ENCODE assay signal across 7 cellular contexts in the genomic region with DNA sequence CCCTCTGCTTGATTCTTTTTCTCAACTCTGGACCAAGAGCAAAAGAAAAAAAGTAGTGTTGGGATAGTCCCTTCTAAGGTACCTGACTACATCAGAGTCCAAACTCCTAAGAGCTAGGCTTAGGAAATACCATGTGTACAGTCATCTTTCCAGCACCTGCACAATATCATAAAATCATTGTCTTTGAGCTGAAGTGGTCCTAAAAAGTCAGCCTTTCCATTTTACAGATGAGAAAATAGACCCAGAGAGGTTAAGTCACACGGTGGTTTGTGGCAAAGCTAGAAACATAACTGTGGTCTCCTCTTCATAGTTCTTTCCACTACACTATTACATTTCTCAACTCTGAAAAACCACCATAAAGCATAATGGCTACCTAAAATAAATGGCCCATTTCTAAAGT. TPM values are rescaled to one million over a fixed set of nuclear protein-coding genes. Genes with fewer than 3 reads are reported as not detected.
DNase-seq lines count a peak whose midpoint lies in the region; ATAC-seq lines count a peak whose summit lies in the region.
"Not testable (repeated sequence)": the region's sequence is repeated elsewhere in the genome, so short reads cannot be mapped to it uniquely, and the experiment has no call there.

No MANE protein-coding gene starts in this region.

- CTCF ChIA-PET in activated CD4-positive, alpha-beta T cell treated with anti-CD3 and anti-CD28 coated beads for 36 hours (lab: Charles Lee) = not testable (repeated sequence)

- not testable (repeated sequence) for H3K27me3 Mint-ChIP-seq in activated CD4-positive, alpha-beta T cell treated with anti-CD3 and anti-CD28 coated beads for 36 hours; activated T-cell treated with anti-CD3 and anti-CD28 coated beads, Interleukin-2, amount 50 U/mL, for 4 hours (ENCODE audit: low read depth); activated naive CD8-positive, alpha-beta T cell treated with anti-CD3 and anti-CD28 coated beads, Interleukin-2, amount 10 ng/mL, durations not matched to agents 7 days and 5 days; effector memory CD8-positive, alpha-beta T cell; stimulated activated memory B cell treated with anti-CD40 and anti-IgM and Interleukin-4, amounts not matched to agents 10 μg/mL and 1 μg/mL and 100 μg/mL, for 72 hours

- intact Hi-C loops in activated CD4-positive, alpha-beta T cell treated with anti-CD3 and anti-CD28 coated beads for 36 hours (cut with DNase I, micrococcal nuclease) = not testable (repeated sequence)

- ATAC-seq in GM21423 (IDR thresholded peaks at IDR 0.05; ENCODE audit: unreplicated experiment) (peak; percentile 57), HG03521 (IDR thresholded peaks at IDR 0.05; ENCODE audit: unreplicated experiment) (peak; percentile 61)
- ATAC-seq in activated CD4-positive, alpha-beta T cell treated with anti-CD3 and anti-CD28 coated beads for 36 hours = peak; percentile 84
- ATAC-seq in activated T-cell treated with anti-CD3 and anti-CD28 coated beads, Interleukin-2, amount 50 U/mL, for 4 hours = peak; percentile 74 to 84
- ATAC-seq in activated naive CD8-positive, alpha-beta T cell treated with anti-CD3 and anti-CD28 coated beads, Interleukin-2, amount 10 ng/mL, durations not matched to agents 7 days and 5 days (ENCODE audit: low read depth) = peak; percentile 52
- peak; percentile 78 for ATAC-seq in effector memory CD8-positive, alpha-beta T cell (replicated peaks)
- peak; percentile 62 for ATAC-seq in stimulated activated memory B cell treated with anti-CD40 and anti-IgM and Interleukin-4, amounts not matched to agents 10 μg/mL and 1 μg/mL and 100 μg/mL, for 72 hours

- not testable (repeated sequence) for H3K27ac Mint-ChIP-seq in activated CD4-positive, alpha-beta T cell treated with anti-CD3 and anti-CD28 coated beads for 36 hours; activated naive CD8-positive, alpha-beta T cell treated with anti-CD3 and anti-CD28 coated beads, Interleukin-2, amount 10 ng/mL, durations not matched to agents 7 days and 5 days; effector memory CD8-positive, alpha-beta T cell; stimulated activated memory B cell treated with anti-CD40 and anti-IgM and Interleukin-4, amounts not matched to agents 10 μg/mL and 1 μg/mL and 100 μg/mL, for 72 hours

- H3K36me3 Mint-ChIP-seq in activated CD4-positive, alpha-beta T cell treated with anti-CD3 and anti-CD28 coated beads for 36 hours (ENCODE audit: low read depth); activated T-cell treated with anti-CD3 and anti-CD28 coated beads, Interleukin-2, amount 50 U/mL, for 4 hours (ENCODE audit: insufficient read depth); activated naive CD8-positive, alpha-beta T cell treated with anti-CD3 and anti-CD28 coated beads, Interleukin-2, amount 10 ng/mL, durations not matched to agents 7 days and 5 days; effector memory CD8-positive, alpha-beta T cell (ENCODE audit: insufficient read depth); stimulated activated memory B cell treated with anti-CD40 and anti-IgM and Interleukin-4, amounts not matched to agents 10 μg/mL and 1 μg/mL and 100 μg/mL, for 72 hours: not testable (repeated sequence)

- not testable (repeated sequence) for H3K4me3 Mint-ChIP-seq in activated CD4-positive, alpha-beta T cell treated with anti-CD3 and anti-CD28 coated beads for 36 hours; activated T-cell treated with anti-CD3 and anti-CD28 coated beads, Interleukin-2, amount 50 U/mL, for 4 hours; activated naive CD8-positive, alpha-beta T cell treated with anti-CD3 and anti-CD28 coated beads, Interleukin-2, amount 10 ng/mL, durations not matched to agents 7 days and 5 days; effector memory CD8-positive, alpha-beta T cell; stimulated activated memory B cell treated with anti-CD40 and anti-IgM and Interleukin-4, amounts not matched to agents 10 μg/mL and 1 μg/mL and 100 μg/mL, for 72 hours

- not testable (repeated sequence) for H3K4me1 Mint-ChIP-seq in activated CD4-positive, alpha-beta T cell treated with anti-CD3 and anti-CD28 coated beads for 36 hours; activated T-cell treated with anti-CD3 and anti-CD28 coated beads, Interleukin-2, amount 50 U/mL, for 4 hours (ENCODE audit: low read depth); activated naive CD8-positive, alpha-beta T cell treated with anti-CD3 and anti-CD28 coated beads, Interleukin-2, amount 10 ng/mL, durations not matched to agents 7 days and 5 days; effector memory CD8-positive, alpha-beta T cell (ENCODE audit: low read depth in 2 of 2); stimulated activated memory B cell treated with anti-CD40 and anti-IgM and Interleukin-4, amounts not matched to agents 10 μg/mL and 1 μg/mL and 100 μg/mL, for 72 hours

- DNase-seq in activated CD4-positive, alpha-beta T cell treated with anti-CD3 and anti-CD28 coated beads for 36 hours; activated T-cell treated with anti-CD3 and anti-CD28 coated beads, Interleukin-2, amount 50 U/mL, for 4 hours; activated naive CD8-positive, alpha-beta T cell treated with anti-CD3 and anti-CD28 coated beads, Interleukin-2, amount 10 ng/mL, durations not matched to agents 7 days and 5 days; effector memory CD8-positive, alpha-beta T cell: not testable (repeated sequence)

- POLR2A ChIA-PET in activated CD4-positive, alpha-beta T cell treated with anti-CD3 and anti-CD28 coated beads for 36 hours (lab: Charles Lee); activated naive CD8-positive, alpha-beta T cell treated with anti-CD3 and anti-CD28 coated beads, Interleukin-2, amount 10 ng/mL, durations not matched to agents 7 days and 5 days (lab: Charles Lee): not testable (repeated sequence)

- not testable (repeated sequence) for H3K9me3 Mint-ChIP-seq in activated CD4-positive, alpha-beta T cell treated with anti-CD3 and anti-CD28 coated beads for 36 hours (ENCODE audit: low read depth); activated T-cell treated with anti-CD3 and anti-CD28 coated beads, Interleukin-2, amount 50 U/mL, for 4 hours; activated naive CD8-positive, alpha-beta T cell treated with anti-CD3 and anti-CD28 coated beads, Interleukin-2, amount 10 ng/mL, durations not matched to agents 7 days and 5 days; effector memory CD8-positive, alpha-beta T cell; stimulated activated memory B cell treated with anti-CD40 and anti-IgM and Interleukin-4, amounts not matched to agents 10 μg/mL and 1 μg/mL and 100 μg/mL, for 72 hours

RNA-seq across cellular contexts. Expression of a gene that starts 36.2 kb away (rescaled TPM):
- 10 to 100 TPM; 17.3 to 21.0 TPM for total RNA-seq in activated CD4-positive, alpha-beta T cell treated with anti-CD3 and anti-CD28 coated beads for 36 hours
- total RNA-seq in activated T-cell treated with anti-CD3 and anti-CD28 coated beads, Interleukin-2, amount 50 U/mL, for 4 hours = 10 to 100 TPM; 24.1 to 28.8 (median 28.1) TPM
- 10 to 100 TPM; 33.1 to 36.6 TPM for total RNA-seq in activated naive CD8-positive, alpha-beta T cell treated with anti-CD3 and anti-CD28 coated beads, Interleukin-2, amount 10 ng/mL, durations not matched to agents 7 days and 5 days
